Comparison of ENCODE assay signal across 8 cellular contexts in the genomic region with DNA sequence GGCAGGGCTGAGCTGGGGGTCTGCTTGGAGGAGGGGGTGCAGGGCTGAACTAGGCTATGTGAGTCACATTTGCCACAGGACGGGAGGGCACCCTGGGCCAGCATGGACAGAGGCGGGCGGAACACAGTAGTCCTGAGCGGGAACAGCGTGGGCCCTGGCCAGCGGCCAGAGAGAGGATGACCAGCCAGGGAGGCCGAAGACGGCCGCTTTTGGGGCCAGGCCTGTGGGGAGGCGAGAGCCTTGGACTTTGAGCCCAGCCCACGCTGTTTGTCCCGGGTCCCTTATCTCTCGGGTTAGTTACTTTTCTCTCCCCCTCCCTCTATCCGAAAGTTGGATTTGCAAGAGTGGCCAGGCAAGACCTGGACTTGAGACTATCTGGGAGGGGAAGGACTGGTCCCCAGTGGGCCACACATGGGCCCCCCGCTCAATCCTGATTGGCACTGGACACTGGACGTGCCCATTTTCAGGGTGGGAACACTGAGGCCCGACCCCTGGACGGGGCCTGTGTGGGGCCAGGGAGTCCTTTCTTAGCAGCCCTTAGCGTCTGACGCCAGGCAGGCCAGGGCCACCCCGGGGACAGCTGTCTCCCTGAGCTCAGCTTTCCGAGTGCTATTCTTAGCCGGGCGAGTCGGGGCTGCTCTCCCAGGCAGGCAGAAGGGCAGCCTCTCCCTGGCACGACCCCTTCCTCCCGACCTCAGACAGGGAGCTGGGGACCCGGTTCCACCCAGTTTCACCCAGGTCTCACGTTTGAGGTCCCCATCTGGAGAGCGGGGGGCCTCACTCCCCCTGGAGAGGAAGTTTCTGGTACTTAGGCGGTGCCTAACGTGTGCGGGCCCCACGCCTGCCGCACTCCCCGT. TPM values are rescaled to one million over a fixed set of nuclear protein-coding genes. Genes with fewer than 3 reads are reported as not detected.
DNase-seq lines count a peak whose midpoint lies in the region; ATAC-seq, FAIRE-seq and TF ChIP-seq lines count a peak whose summit lies in the region.

No MANE protein-coding gene starts in this region.

- H3K4me3 ChIP-seq in AG04449 (ENCODE audit: low read depth, low read length) (peak overlapping the region; percentile 67), fibroblast of villous mesenchyme (ENCODE audit: low read depth, low read length) (peak overlapping the region; percentile 66), osteoblast (ENCODE audit: insufficient read depth, low read length) (peak overlapping the region; percentile 76)

- TF ChIP-seq CTCF in AG04449 (IDR thresholded peaks at IDR 0.05; ENCODE audit: insufficient read depth, low read length, missing control alignments) (no peak), GM13976 (IDR thresholded peaks at IDR 0.05; ENCODE audit: borderline replicate concordance, control extremely low read depth, extremely low read depth, insufficient read depth, missing control alignments) (no peak), fibroblast of villous mesenchyme (IDR thresholded peaks at IDR 0.05; ENCODE audit: insufficient read depth, low read depth, low read length) (no peak), osteoblast (IDR thresholded peaks at IDR 0.05; ENCODE audit: extremely low read depth, low read depth, low read length) (no peak)

- POLR2A ChIA-PET in AG04449 (lab: Yijun Ruan, JAX) (no interaction called here), T-cell (lab: Charles Lee) (interaction anchor here in 1 of 2 donors (0.6 kb wide), 1 partner anchor 624 kb away, joined by 7 read pairs; no protein-coding TSS in a partner anchor)

- peak overlapping the region; percentile 64 to 71 (median 65) for H3K4me3 Mint-ChIP-seq in T-cell

- peak overlapping the region; percentile 91 for H3K4me2 ChIP-seq in osteoblast (ENCODE audit: insufficient read depth, low read length)

- CTCF ChIA-PET in AG04449 (lab: Yijun Ruan, JAX), result interaction anchor here (0.6 to 1.0 kb wide), 3 partner anchors 12 to 121 kb away, joined by 3 read pairs; no protein-coding TSS in a partner anchor
- CTCF ChIA-PET in T-cell (lab: Charles Lee), result interaction anchor here in 1 of 2 donors (0.5 kb wide), 1 partner anchor 44 kb away, joined by 3 read pairs; no protein-coding TSS in a partner anchor

- in situ Hi-C loops in GM13976 (cut with MboI; ENCODE audit: low sequenced_read_pairs, unreplicated experiment), result no loop called here

- peak overlapping the region; percentile 70 for H2AFZ ChIP-seq in osteoblast (ENCODE audit: low read length)

- H3K4me1 Mint-ChIP-seq in T-cell, result peaks cover 10 to 19% (median 13%) of the 10 kb centered on the region in 3 donors

- peaks cover 4% of the 10 kb centered on the region in 2 donors for H3K27me3 Mint-ChIP-seq in T-cell

- no peaks in the 10 kb centered on the region for H3K9me3 ChIP-seq in osteoblast (ENCODE audit: low read depth, low read length)

- no peak overlapping the region for H3K27ac ChIP-seq in osteoblast (ENCODE audit: low read depth, low read length)

- H4K20me1 ChIP-seq in osteoblast (ENCODE audit: insufficient read depth, low read length), result peaks cover 5% of the 10 kb centered on the region

- no peaks in the 10 kb centered on the region for H3K9me3 Mint-ChIP-seq in T-cell

- ATAC-seq in T-cell (replicated peaks in 1 of 4), result peak; percentile 31 to 36 (median 34)
- no peak for ATAC-seq in GM18517 (IDR thresholded peaks at IDR 0.05; ENCODE audit: unreplicated experiment)
- no peak for ATAC-seq in GM19351 (IDR thresholded peaks at IDR 0.05; ENCODE audit: unreplicated experiment)

- DNase-seq in AG04449 (ENCODE audit: low read depth, low spot score), result no peak
- DNase-seq in GM13976 (ENCODE audit: low spot score), result peak; percentile 67
- peak in 2 of 34 experiments; percentile 16 to 25 for DNase-seq in T-cell
- DNase-seq in fibroblast of villous mesenchyme (ENCODE audit: low read depth), result no peak
- peak; percentile 96 for DNase-seq in osteoblast (ENCODE audit: insufficient read length, low spot score, missing footprints)
- no peak for DNase-seq in H54 (ENCODE audit: insufficient read length, low spot score)

- H3K27me3 ChIP-seq in osteoblast (ENCODE audit: insufficient read depth, low read length), result no peaks in the 10 kb centered on the region

- FAIRE-seq in H54 (lab: Jason Lieb, UNC), result no peak

- no peaks in the 10 kb centered on the region for H3K36me3 Mint-ChIP-seq in T-cell

- H3K27ac Mint-ChIP-seq in T-cell, result no peak overlapping the region

- TF ChIP-seq POLR2A in H54 (IDR thresholded peaks at IDR 0.05; ENCODE audit: low read depth, low read length), result no peak

- peaks cover 11% of the 10 kb centered on the region for H3K4me1 ChIP-seq in osteoblast (ENCODE audit: insufficient read depth, low read length)

- no peaks in the 10 kb centered on the region for H3K36me3 ChIP-seq in osteoblast (ENCODE audit: insufficient read depth, low read length)

- no peaks in the 10 kb centered on the region for H3K79me2 ChIP-seq in osteoblast (ENCODE audit: insufficient read depth, low read length)

RNA-seq across cellular contexts. Expression of a gene that starts 0.8 kb away (rescaled TPM):
- total RNA-seq in T-cell (10 to 100 TPM; 11.8 to 18.1 (median 13.7) TPM), fibroblast of villous mesenchyme (23.3 and 29.6 TPM in 2 replicates), osteoblast (25.0 and 29.2 TPM in 2 replicates)

RNA-seq across cellular contexts. Expression of a gene that starts 6.9 kb away (rescaled TPM):
- total RNA-seq in T-cell (100 to 1,000 TPM; 153 to 170 (median 161) TPM), fibroblast of villous mesenchyme (54.4 and 61.7 TPM in 2 replicates), osteoblast (40.9 and 44.5 TPM in 2 replicates)

RNA-seq across cellular contexts. Expression of a gene that starts 16.8 kb away (rescaled TPM):
- 10 to 100 TPM; 50.3 to 85.5 (median 79.6) TPM for total RNA-seq in T-cell
- total RNA-seq in fibroblast of villous mesenchyme, result 33.7 and 61.2 TPM in 2 replicates
- total RNA-seq in osteoblast, result 40.4 and 46.0 TPM in 2 replicates

RNA-seq across cellular contexts. Expression of a gene that starts 37.7 kb away (rescaled TPM):
- total RNA-seq in T-cell, result 1,000 to 10,000 TPM; 1,731 to 2,353 (median 2,282) TPM
- total RNA-seq in fibroblast of villous mesenchyme, result 346 and 444 TPM in 2 replicates
- total RNA-seq in osteoblast, result 304 and 318 TPM in 2 replicates

RNA-seq across cellular contexts. Expression of a gene that starts 49.4 kb away (rescaled TPM):
- total RNA-seq in T-cell (under 1 TPM; 0.08 to 0.29 (median 0.13) TPM), fibroblast of villous mesenchyme (0.32 and 0.43 TPM in 2 replicates), osteoblast (0.29 and 0.36 TPM in 2 replicates)

Comparison
In these comparisons a context has a peak if more than half of its experiments do, and no peak if none do; other contexts are left out.
1. DNase-seq: peak in GM13976 (single experiment) and osteoblast (single experiment); none in AG04449 (single experiment), fibroblast of villous mesenchyme (single experiment) and H54 (single experiment).
2. ATAC-seq: peak in T-cell (4 of 4); none in GM18517 (single experiment) and GM19351 (single experiment).
3. Peak in every context shown above with its lines, with median percentiles within 50 percentile points of each other: H3K4me3 ChIP-seq.